Comparison of ENCODE assay signal across 1 cellular context in genomic region chr10:112847778-112848177, GRCh38.
TF ChIP-seq lines count a peak whose summit lies in the region.

No MANE protein-coding gene starts in this region.

TF ChIP-seq in K562, 482 proteins besides CTCF, POLR2A, EP300 and RAD21 (continued from another document):
- no peak for TF ChIP-seq ZNF407 (IDR thresholded peaks at IDR 0.05; ENCODE audit: low read depth)
TF ChIP-seq in K562: peak in this region for 7.
